1 cellular context compared by ENCODE assay signal in the genomic region with DNA sequence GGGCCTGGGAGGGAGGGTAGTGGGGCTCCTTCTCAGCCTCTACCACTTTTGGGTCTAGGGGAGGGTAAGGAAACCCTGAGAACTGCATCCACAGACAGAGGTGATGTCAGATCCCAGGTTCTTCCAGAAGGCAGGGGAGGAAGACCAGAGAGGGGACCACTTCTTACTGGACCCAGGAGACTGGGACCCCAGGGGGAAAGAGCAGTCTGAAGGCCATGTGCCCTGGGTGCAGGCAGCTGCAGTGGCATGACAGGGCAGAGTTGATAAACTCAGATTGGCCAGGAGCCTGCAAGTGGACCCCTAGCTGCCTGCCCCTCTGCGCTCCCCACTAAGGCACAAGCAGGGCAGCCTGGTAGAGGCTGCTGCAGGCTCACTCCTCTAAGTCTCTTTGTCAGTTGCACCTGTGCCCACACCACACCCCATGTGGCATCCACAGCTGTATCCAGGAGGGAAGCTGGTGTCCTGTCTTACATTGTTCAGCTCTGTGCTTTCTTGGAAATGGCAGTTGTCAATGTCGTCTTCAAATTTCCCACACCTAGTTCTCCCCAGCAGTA.
TF ChIP-seq lines count a peak whose summit lies in the region.

No MANE protein-coding gene starts in this region.

TF ChIP-seq in GM23338, 12 proteins besides CTCF, POLR2A, EP300 and RAD21:
- TF ChIP-seq NANOG (IDR thresholded peaks at IDR 0.05; ENCODE audit: borderline replicate concordance) (no peak), JUNB (IDR thresholded peaks at IDR 0.05; ENCODE audit: unreplicated experiment) (no peak), ZNF114 (CRISPR knock-in tag; IDR thresholded peaks at IDR 0.05) (no peak), ZNF331 (CRISPR knock-in tag; IDR thresholded peaks at IDR 0.05; ENCODE audit: low read depth) (no peak), ZNF462 (CRISPR knock-in tag; IDR thresholded peaks at IDR 0.05) (no peak), ETS1 (IDR thresholded peaks at IDR 0.05) (no peak), CREB1 (CRISPR knock-in tag; IDR thresholded peaks at IDR 0.05; ENCODE audit: low read depth) (no peak), STAT1 (IDR thresholded peaks at IDR 0.05; ENCODE audit: unreplicated experiment) (no peak)
- TF ChIP-seq, protein P1, sequence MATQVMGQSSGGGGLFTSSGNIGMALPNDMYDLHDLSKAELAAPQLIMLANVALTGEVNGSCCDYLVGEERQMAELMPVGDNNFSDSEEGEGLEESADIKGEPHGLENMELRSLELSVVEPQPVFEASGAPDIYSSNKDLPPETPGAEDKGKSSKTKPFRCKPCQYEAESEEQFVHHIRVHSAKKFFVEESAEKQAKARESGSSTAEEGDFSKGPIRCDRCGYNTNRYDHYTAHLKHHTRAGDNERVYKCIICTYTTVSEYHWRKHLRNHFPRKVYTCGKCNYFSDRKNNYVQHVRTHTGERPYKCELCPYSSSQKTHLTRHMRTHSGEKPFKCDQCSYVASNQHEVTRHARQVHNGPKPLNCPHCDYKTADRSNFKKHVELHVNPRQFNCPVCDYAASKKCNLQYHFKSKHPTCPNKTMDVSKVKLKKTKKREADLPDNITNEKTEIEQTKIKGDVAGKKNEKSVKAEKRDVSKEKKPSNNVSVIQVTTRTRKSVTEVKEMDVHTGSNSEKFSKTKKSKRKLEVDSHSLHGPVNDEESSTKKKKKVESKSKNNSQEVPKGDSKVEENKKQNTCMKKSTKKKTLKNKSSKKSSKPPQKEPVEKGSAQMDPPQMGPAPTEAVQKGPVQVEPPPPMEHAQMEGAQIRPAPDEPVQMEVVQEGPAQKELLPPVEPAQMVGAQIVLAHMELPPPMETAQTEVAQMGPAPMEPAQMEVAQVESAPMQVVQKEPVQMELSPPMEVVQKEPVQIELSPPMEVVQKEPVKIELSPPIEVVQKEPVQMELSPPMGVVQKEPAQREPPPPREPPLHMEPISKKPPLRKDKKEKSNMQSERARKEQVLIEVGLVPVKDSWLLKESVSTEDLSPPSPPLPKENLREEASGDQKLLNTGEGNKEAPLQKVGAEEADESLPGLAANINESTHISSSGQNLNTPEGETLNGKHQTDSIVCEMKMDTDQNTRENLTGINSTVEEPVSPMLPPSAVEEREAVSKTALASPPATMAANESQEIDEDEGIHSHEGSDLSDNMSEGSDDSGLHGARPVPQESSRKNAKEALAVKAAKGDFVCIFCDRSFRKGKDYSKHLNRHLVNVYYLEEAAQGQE (IDR thresholded peaks at IDR 0.05; ENCODE audit: unreplicated experiment) = no peak
TF ChIP-seq in GM23338: peak in this region for 0.
